ENCODE assay signal across 16 cellular contexts in genomic region chr22:49790912-49791311, GRCh38. TPM values are rescaled to one million over a fixed set of nuclear protein-coding genes. Genes with fewer than 3 reads are reported as not detected.
DNase-seq lines count a peak whose midpoint lies in the region; ATAC-seq and TF ChIP-seq lines count a peak whose summit lies in the region.
"Had no signal": no experiment of that assay in that cellular context is flagged by ENCODE, and none has a peak within 500 bp of the region (broad histone marks: within the 10 kb centered on the region; RNA-seq: fewer than 3 reads in every experiment).

No MANE protein-coding gene starts in this region.

- H3K23ac ChIP-seq in trophoblast cell (ENCODE audit: low read length), result no peak overlapping the region

- H2BK120ac ChIP-seq in trophoblast cell (ENCODE audit: insufficient read depth, low read length, poor library complexity), result no peak overlapping the region

- no CpG with 5 or more reads among the region's 16 CpGs for WGBS in trophoblast cell (ENCODE audit: extremely low coverage, insufficient coverage, insufficient read length)

- intact Hi-C loops in natural killer cell (cut with micrococcal nuclease), result no loop called here
- intact Hi-C loops in activated CD4-positive, alpha-beta T cell treated with anti-CD3 and anti-CD28 coated beads for 36 hours (cut with DNase I, micrococcal nuclease), result no loop called here

- H4K12ac ChIP-seq in trophoblast cell (ENCODE audit: low read depth, low read length), result no peak overlapping the region

- POLR2A ChIA-PET in activated CD4-positive, alpha-beta T cell treated with anti-CD3 and anti-CD28 coated beads for 36 hours (lab: Charles Lee), result no interaction called here

- H3K27ac ChIP-seq in muscle layer of colon (ENCODE audit: low read depth, low read length) (peak overlapping the region; percentile 56), trophoblast cell (ENCODE audit: low read depth, low read length) (no peak overlapping the region)

- peak overlapping the region; percentile 61 for H3K4me3 Mint-ChIP-seq in natural killer cell
- H3K4me3 Mint-ChIP-seq in natural killer cell treated with Interleukin-12 subunit alpha and Interleukin-12 subunit beta and Interleukin-15 and Interleukin-18, amount 100 ng/mL, for 72 hours, result no peak overlapping the region
- no peak overlapping the region for H3K4me3 Mint-ChIP-seq in activated CD4-positive, alpha-beta T cell treated with anti-CD3 and anti-CD28 coated beads for 36 hours
- H3K4me3 Mint-ChIP-seq: B cell, neural crest cell had no signal

- H2BK12ac ChIP-seq in trophoblast cell (ENCODE audit: low read length), result no peak overlapping the region

- no peak overlapping the region for H3K4ac ChIP-seq in trophoblast cell (ENCODE audit: low read depth, low read length)

- H3K18ac ChIP-seq in trophoblast cell (ENCODE audit: low read length), result no peak overlapping the region

- H3K27me3 ChIP-seq in muscle layer of colon (ENCODE audit: control insufficient read depth in 1 of 2, insufficient read depth in 2 of 2, low read length in 2 of 2) (no peaks in the 10 kb centered on the region), trophoblast cell (ENCODE audit: insufficient read depth, low read length) (no peaks in the 10 kb centered on the region)

- no peak overlapping the region for H4K8ac ChIP-seq in trophoblast cell (ENCODE audit: low read depth, low read length)

- H3K79me1 ChIP-seq in trophoblast cell (ENCODE audit: low read length), result no peaks in the 10 kb centered on the region

- H3K4me1 Mint-ChIP-seq in natural killer cell, result peaks cover 40 to 48% of the 10 kb centered on the region in 2 donors
- H3K4me1 Mint-ChIP-seq in natural killer cell treated with Interleukin-12 subunit alpha and Interleukin-12 subunit beta and Interleukin-15 and Interleukin-18, amount 100 ng/mL, for 72 hours (ENCODE audit: low read depth in 2 of 2), result peaks cover 39 to 41% of the 10 kb centered on the region in 2 donors
- H3K4me1 Mint-ChIP-seq in activated CD4-positive, alpha-beta T cell treated with anti-CD3 and anti-CD28 coated beads for 36 hours, result peaks cover 51% of the 10 kb centered on the region

- H3K36me3 ChIP-seq in muscle layer of colon (ENCODE audit: insufficient read depth, low read length), result peaks cover 52% of the 10 kb centered on the region
- H3K36me3 ChIP-seq in trophoblast cell (ENCODE audit: control insufficient read depth in 1 of 2, insufficient read depth in 2 of 2, low read length in 2 of 2), result peaks cover 73 to 79% of the 10 kb centered on the region in 2 experiments

- H2AFZ ChIP-seq in trophoblast cell (ENCODE audit: insufficient read depth, low read length, poor library complexity), result no peak overlapping the region

- H3K27ac Mint-ChIP-seq in natural killer cell, result peak overlapping the region in 1 of 2 donors; percentile 68
- H3K27ac Mint-ChIP-seq in natural killer cell treated with Interleukin-12 subunit alpha and Interleukin-12 subunit beta and Interleukin-15 and Interleukin-18, amount 100 ng/mL, for 72 hours, result peak overlapping the region in 1 of 2 donors; percentile 91
- peak overlapping the region; percentile 76 to 90 for H3K27ac Mint-ChIP-seq in activated naive CD4-positive, alpha-beta T cell treated with anti-CD3 and anti-CD28 coated beads, Interleukin-2, amount 50 U/mL, for 72 hours
- no peak overlapping the region for H3K27ac Mint-ChIP-seq in activated CD4-positive, alpha-beta T cell treated with anti-CD3 and anti-CD28 coated beads for 36 hours
- H3K27ac Mint-ChIP-seq: B cell had no signal

- no peaks in the 10 kb centered on the region for H3K9me3 Mint-ChIP-seq in natural killer cell
- H3K9me3 Mint-ChIP-seq in natural killer cell treated with Interleukin-12 subunit alpha and Interleukin-12 subunit beta and Interleukin-15 and Interleukin-18, amount 100 ng/mL, for 72 hours, result no peaks in the 10 kb centered on the region
- H3K9me3 Mint-ChIP-seq in activated naive CD4-positive, alpha-beta T cell treated with anti-CD3 and anti-CD28 coated beads, Interleukin-2, amount 50 U/mL, for 72 hours, result no peaks in the 10 kb centered on the region
- H3K9me3 Mint-ChIP-seq in activated CD4-positive, alpha-beta T cell treated with anti-CD3 and anti-CD28 coated beads for 36 hours (ENCODE audit: low read depth), result no peaks in the 10 kb centered on the region
- H3K9me3 Mint-ChIP-seq: neural crest cell had no signal

- H3K14ac ChIP-seq in trophoblast cell (ENCODE audit: low read length), result no peak overlapping the region

- no peak overlapping the region for H4K91ac ChIP-seq in trophoblast cell (ENCODE audit: low read depth, low read length)

- CTCF ChIA-PET in activated CD4-positive, alpha-beta T cell treated with anti-CD3 and anti-CD28 coated beads for 36 hours (lab: Charles Lee), result interaction anchor here (0.6 to 1.0 kb wide), 2 partner anchors 23 to 34 kb away, joined by 3 read pairs; no protein-coding TSS in a partner anchor

- no peak overlapping the region for H2BK5ac ChIP-seq in trophoblast cell (ENCODE audit: low read depth, low read length, poor library complexity)

- no peak overlapping the region for H2AK5ac ChIP-seq in trophoblast cell (ENCODE audit: low read length)

- H3K4me3 ChIP-seq in muscle layer of colon (ENCODE audit: low read depth in 1 of 2, low read length in 2 of 2), result peak overlapping the region in 1 of 2 donors; percentile 24
- H3K4me3 ChIP-seq in trophoblast cell (ENCODE audit: low read depth, low read length), result no peak overlapping the region

- H3K4me1 ChIP-seq in muscle layer of colon (ENCODE audit: insufficient read depth, low read length) (peaks cover 79% of the 10 kb centered on the region), trophoblast cell (ENCODE audit: control insufficient read depth in 1 of 2, insufficient read depth in 2 of 2, low read length in 2 of 2) (peaks cover 9% of the 10 kb centered on the region in 2 experiments)

- no peak for DNase-seq in natural killer cell
- no peak for DNase-seq in natural killer cell treated with Interleukin-12 subunit alpha and Interleukin-12 subunit beta and Interleukin-15 and Interleukin-18, amount 100 ng/mL, for 72 hours (ENCODE audit: low spot score)
- DNase-seq in activated naive CD4-positive, alpha-beta T cell treated with anti-CD3 and anti-CD28 coated beads, Interleukin-2, amount 50 U/mL, for 72 hours (ENCODE audit: low spot score in 2 of 2), result no peak
- no peak for DNase-seq in NCI-H345 (lab: John Stamatoyannopoulos, UW)
- DNase-seq in activated CD4-positive, alpha-beta T cell treated with anti-CD3 and anti-CD28 coated beads for 36 hours, result no peak
- no peak for DNase-seq in trophoblast cell
- DNase-seq: activated T-cell treated with anti-CD3 and anti-CD28 coated beads for 4 hours, dermis blood vessel endothelial cell, DMS79 treated with DMSO at 0.1 percent for 48 hours, NCI-H524, substantia nigra, SW 1271 had no signal

- no peak overlapping the region for H3K4me2 ChIP-seq in trophoblast cell (ENCODE audit: low read length)

- TF ChIP-seq CTCF in natural killer cell (IDR thresholded peaks at IDR 0.05), result no peak

- no peaks in the 10 kb centered on the region for H3K27me3 Mint-ChIP-seq in natural killer cell (ENCODE audit: low read depth in 2 of 2)
- no peaks in the 10 kb centered on the region for H3K27me3 Mint-ChIP-seq in natural killer cell treated with Interleukin-12 subunit alpha and Interleukin-12 subunit beta and Interleukin-15 and Interleukin-18, amount 100 ng/mL, for 72 hours
- no peaks in the 10 kb centered on the region for H3K27me3 Mint-ChIP-seq in activated CD4-positive, alpha-beta T cell treated with anti-CD3 and anti-CD28 coated beads for 36 hours
- H3K27me3 Mint-ChIP-seq: B cell had no signal

- no peak for ATAC-seq in natural killer cell
- ATAC-seq in natural killer cell treated with Interleukin-12 subunit alpha and Interleukin-12 subunit beta and Interleukin-15 and Interleukin-18, amount 100 ng/mL, for 72 hours, result no peak
- ATAC-seq in activated naive CD4-positive, alpha-beta T cell treated with anti-CD3 and anti-CD28 coated beads, Interleukin-2, amount 50 U/mL, for 72 hours, result no peak
- ATAC-seq in activated CD4-positive, alpha-beta T cell treated with anti-CD3 and anti-CD28 coated beads for 36 hours, result no peak
- ATAC-seq in GM18867 (IDR thresholded peaks at IDR 0.05; ENCODE audit: unreplicated experiment), result no peak

- H3K79me2 ChIP-seq in trophoblast cell (ENCODE audit: control insufficient read depth, insufficient read depth, low read length, poor library complexity), result peaks cover 4% of the 10 kb centered on the region

- H3K9ac ChIP-seq in muscle layer of colon (ENCODE audit: low read length) (no peak overlapping the region), trophoblast cell (ENCODE audit: low read length) (no peak overlapping the region)

- H3K9me3 ChIP-seq in muscle layer of colon (ENCODE audit: low read length) (no peaks in the 10 kb centered on the region), trophoblast cell (ENCODE audit: insufficient read depth, low read depth, low read length) (no peaks in the 10 kb centered on the region)

- peaks cover 17% of the 10 kb centered on the region for H3K36me3 Mint-ChIP-seq in natural killer cell
- peaks cover 9% of the 10 kb centered on the region for H3K36me3 Mint-ChIP-seq in natural killer cell treated with Interleukin-12 subunit alpha and Interleukin-12 subunit beta and Interleukin-15 and Interleukin-18, amount 100 ng/mL, for 72 hours
- H3K36me3 Mint-ChIP-seq in activated naive CD4-positive, alpha-beta T cell treated with anti-CD3 and anti-CD28 coated beads, Interleukin-2, amount 50 U/mL, for 72 hours, result peaks cover 0 to 22% of the 10 kb centered on the region in 2 donors
- H3K36me3 Mint-ChIP-seq in activated CD4-positive, alpha-beta T cell treated with anti-CD3 and anti-CD28 coated beads for 36 hours (ENCODE audit: low read depth), result peaks cover 59% of the 10 kb centered on the region

RNA-seq across cellular contexts. Expression of gene BRD1, which starts 36.8 kb away (rescaled TPM):
- total RNA-seq in natural killer cell, result 100 to 1,000 TPM; 126 to 154 (median 132) TPM
- 10 to 100 TPM; 31.2 to 59.5 TPM for total RNA-seq in natural killer cell treated with Interleukin-12 subunit alpha and Interleukin-12 subunit beta and Interleukin-15 and Interleukin-18, amount 100 ng/mL, for 72 hours
- total RNA-seq in activated naive CD4-positive, alpha-beta T cell treated with anti-CD3 and anti-CD28 coated beads, Interleukin-2, amount 50 U/mL, for 72 hours, result 10 to 100 TPM; 27.7 to 39.0 TPM
- total RNA-seq in activated CD4-positive, alpha-beta T cell treated with anti-CD3 and anti-CD28 coated beads for 36 hours, result 10 to 100 TPM; 22.1 to 23.6 TPM
- polyA plus RNA-seq in trophoblast cell (2013), result 18.7 and 19.7 TPM in 2 replicates
